Comparison of ENCODE assay signal across 17 cellular contexts in the genomic region with DNA sequence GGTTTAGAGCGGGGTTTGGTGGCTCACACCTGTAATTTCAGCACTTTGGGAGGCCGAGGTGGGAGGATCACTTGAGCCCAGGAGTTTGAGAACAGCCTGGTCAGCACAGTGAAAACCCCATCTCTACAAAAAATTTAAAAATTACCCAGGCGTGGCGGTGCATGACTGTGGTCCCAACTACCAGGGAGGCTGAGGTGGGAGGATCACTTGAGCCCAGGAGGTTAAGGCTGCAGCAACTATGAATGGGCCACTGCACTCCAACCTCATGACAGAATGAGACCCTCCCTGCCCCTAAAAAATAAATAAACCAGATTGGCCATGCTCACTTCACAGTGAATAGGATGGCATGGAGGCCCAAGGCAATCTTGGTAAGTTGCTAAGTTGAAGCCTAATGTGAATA.
DNase-seq lines count a peak whose midpoint lies in the region; ATAC-seq, FAIRE-seq and TF ChIP-seq lines count a peak whose summit lies in the region.
"Had no signal": no experiment of that assay in that cellular context is flagged by ENCODE, and none has a peak within 500 bp of the region (broad histone marks: within the 10 kb centered on the region; RNA-seq: fewer than 3 reads in every experiment).

No MANE protein-coding gene starts in this region.

- DNase-seq in HepG2 (ENCODE audit: low spot score): no peak
- no peak for DNase-seq in right lobe of liver
- DNase-seq in IMR-90: no peak
- DNase-seq in hepatocyte (ENCODE audit: low spot score): no peak
- DNase-seq in ureter (ENCODE audit: low spot score): peak; percentile 36
- no peak for DNase-seq in NCI-H2227 (lab: John Stamatoyannopoulos, UW; ENCODE audit: unreplicated experiment)
- DNase-seq in cerebellar nuclear complex (lab: John Stamatoyannopoulos, UW): no peak
- DNase-seq in breast epithelium (ENCODE audit: low spot score in 2 of 2): no peak
- DNase-seq: CD4-positive, CD25-positive, alpha-beta regulatory T cell; DMS 273 treated with DMSO at 0.1 percent for 48 hours; DMS79; HCEC 1CT; KBM-7 had no signal

- TF ChIP-seq CTCF in HepG2 (CRISPR knock-in tag; IDR thresholded peaks at IDR 0.05) (no peak), right lobe of liver (IDR thresholded peaks at IDR 0.05) (no peak), IMR-90 (conservative IDR thresholded peaks at IDR 0.05; ENCODE audit: low read depth, low read length) (no peak), hepatocyte (IDR thresholded peaks at IDR 0.05; ENCODE audit: poor library complexity) (no peak), breast epithelium (IDR thresholded peaks at IDR 0.05) (no peak)

- no peak overlapping the region for H3K4me3 ChIP-seq in HepG2 (replicated peaks in 1 of 3; ENCODE audit: insufficient read depth in 1 of 3, low read depth in 2 of 3, low read length in 3 of 3)
- no peak overlapping the region for H3K4me3 ChIP-seq in right lobe of liver
- H3K4me3 ChIP-seq in IMR-90 (ENCODE audit: insufficient read depth, low read depth, low read length): no peak overlapping the region
- no peak overlapping the region for H3K4me3 ChIP-seq in hepatocyte
- no peak overlapping the region for H3K4me3 ChIP-seq in breast epithelium
- H3K4me3 ChIP-seq: GM12878 had no signal

- no peak overlapping the region for H4K91ac ChIP-seq in IMR-90 (ENCODE audit: insufficient read depth, low read depth, low read length)

- CTCF ChIA-PET in HepG2 (lab: Yijun Ruan, JAX; ENCODE audit: low intra/inter-chr PET ratio, low total read pairs) (no interaction called here), IMR-90 (lab: Yijun Ruan, JAX) (no interaction called here)

- H3K79me1 ChIP-seq in IMR-90 (ENCODE audit: low read depth in 1 of 2, low read length in 2 of 2): no peaks in the 10 kb centered on the region

- no peak overlapping the region for H2BK20ac ChIP-seq in IMR-90 (ENCODE audit: low read depth, low read length)

- H3K9me2 ChIP-seq in hepatocyte (replicated peaks; ENCODE audit: insufficient read depth): no peaks in the 10 kb centered on the region

- no TSS peak for BruUV-seq in HepG2 (replicated peaks; lab: Mats Ljungman, UMichigan)
- BruUV-seq in IMR-90 (replicated peaks; lab: Mats Ljungman, UMichigan): no TSS peak

- POLR2A ChIA-PET in HepG2 (lab: Yijun Ruan, JAX): interaction anchor here (1.3 to 1.8 kb wide), 3 partner anchors 66 to 227 kb away, joined by 3 to 14 read pairs (median 4); no protein-coding TSS in a partner anchor
- POLR2A ChIA-PET in IMR-90 (lab: Charles Lee; ENCODE audit: unreplicated experiment): no interaction called here

- no peaks in the 10 kb centered on the region; a peak in 1 of 5 replicates for H3K27me3 ChIP-seq in HepG2 (ENCODE audit: control insufficient read depth in 1 of 2, insufficient read depth in 2 of 2, low read length in 2 of 2)
- no peaks in the 10 kb centered on the region for H3K27me3 ChIP-seq in right lobe of liver
- no peaks in the 10 kb centered on the region for H3K27me3 ChIP-seq in IMR-90 (ENCODE audit: control insufficient read depth, insufficient read depth, low read length)
- no peaks in the 10 kb centered on the region for H3K27me3 ChIP-seq in hepatocyte
- no peaks in the 10 kb centered on the region for H3K27me3 ChIP-seq in breast epithelium
- H3K27me3 ChIP-seq: BE2C had no signal

- H3K27ac ChIP-seq in HepG2 (ENCODE audit: extremely low read length, insufficient read depth, low read length): no peak overlapping the region
- no peak overlapping the region for H3K27ac ChIP-seq in right lobe of liver
- H3K27ac ChIP-seq in IMR-90 (ENCODE audit: insufficient read depth, low read length): no peak overlapping the region
- peak overlapping the region; percentile 77 for H3K27ac ChIP-seq in hepatocyte
- H3K27ac ChIP-seq in breast epithelium: no peak overlapping the region
- H3K27ac ChIP-seq: HL-60 had no signal

- no peak for TF ChIP-seq POLR2A in HepG2 (IDR thresholded peaks at IDR 0.05; ENCODE audit: insufficient read depth in 1 of 2, low read depth in 2 of 2, low read length in 2 of 2)
- TF ChIP-seq POLR2A in right lobe of liver (IDR thresholded peaks at IDR 0.05): no peak
- no peak for TF ChIP-seq POLR2A in IMR-90 (IDR thresholded peaks at IDR 0.05; ENCODE audit: low read depth, low read length)
- TF ChIP-seq POLR2A in breast epithelium (IDR thresholded peaks at IDR 0.05): no peak

- dilution Hi-C loops in IMR-90 (cut with HindIII; ENCODE audit: low sequenced_read_pairs, unreplicated experiment): no loop called here

- H3K4ac ChIP-seq in IMR-90 (ENCODE audit: low read depth, low read length): no peak overlapping the region

- H4K8ac ChIP-seq in IMR-90 (ENCODE audit: low read depth in 2 of 2, low read length in 2 of 2): no peak overlapping the region

- H3K79me2 ChIP-seq in HepG2 (ENCODE audit: insufficient read depth, low read length) (no peaks in the 10 kb centered on the region), hepatocyte (no peaks in the 10 kb centered on the region)

- no peak overlapping the region for H2AK9ac ChIP-seq in IMR-90 (replicated peaks; ENCODE audit: low read depth, low read length, poor library complexity)

- no peak overlapping the region for H3K9ac ChIP-seq in HepG2 (ENCODE audit: insufficient read depth, low read depth, low read length)
- no peak overlapping the region for H3K9ac ChIP-seq in IMR-90 (ENCODE audit: low read depth, low read length)

- intact Hi-C loops in HepG2 (cut with micrococcal nuclease; ENCODE audit: unreplicated experiment) (no loop called here), right lobe of liver (cut with DNase I) (no loop called here), IMR-90 (cut with micrococcal nuclease) (loop anchor here (10.0 kb wide), 1 partner anchor 321 kb away; no protein-coding TSS in a partner anchor), breast epithelium (cut with DNase I; ENCODE audit: low total_unique reads) (no loop called here)

- peaks cover 14% of the 10 kb centered on the region for H3K9me1 ChIP-seq in IMR-90 (ENCODE audit: insufficient read depth, low read length)

- H3K4me2 ChIP-seq in HepG2 (ENCODE audit: low read depth, low read length) (0 out of 2 replicates have a peak overlapping the region, but pooled peaks have one; percentile 72), IMR-90 (ENCODE audit: low read depth, low read length) (no peak overlapping the region), hepatocyte (no peak overlapping the region)

- no peak overlapping the region for H3K23ac ChIP-seq in IMR-90 (ENCODE audit: low read depth, low read length)

- H2AFZ ChIP-seq in HepG2 (ENCODE audit: low read length): no peak overlapping the region
- H2AFZ ChIP-seq in IMR-90 (replicated peaks; ENCODE audit: low read length, poor library complexity): no peak overlapping the region
- H2AFZ ChIP-seq in hepatocyte: no peak overlapping the region

- no peak overlapping the region for H2BK5ac ChIP-seq in IMR-90 (ENCODE audit: low read depth, low read length, poor library complexity, severe bottlenecking)

- in situ Hi-C loops in HepG2 (cut with HindIII; ENCODE audit: extremely low pct_ligation_motif_present, low pct_unique_long_range_greater_than_20kb) (no loop called here), IMR-90 (cut with MboI; ENCODE audit: low sequenced_read_pairs) (no loop called here)

- 93% methylated on average over 4 of the region's 4 CpGs for WGBS in HepG2 (ENCODE audit: low lambda C conversion rate)
- WGBS in right lobe of liver (ENCODE audit: insufficient coverage, low coverage, low lambda C conversion rate, missing lambda C conversion rate): 100% methylated on average over 2 of the region's 4 CpGs
- WGBS in IMR-90 (ENCODE audit: extremely low coverage in 2 of 2, insufficient read length in 1 of 2), 2 experiments: no CpG with 5 or more reads among the region's 4 CpGs
- 93% methylated on average over 4 of the region's 4 CpGs for WGBS in hepatocyte (ENCODE audit: low lambda C conversion rate, missing lambda C conversion rate)

- H3K36me3 ChIP-seq in HepG2 (replicated peaks in 1 of 2; ENCODE audit: control insufficient read depth in 1 of 2, insufficient read depth in 2 of 2, low read length in 2 of 2): no peaks in the 10 kb centered on the region
- no peaks in the 10 kb centered on the region for H3K36me3 ChIP-seq in right lobe of liver
- no peaks in the 10 kb centered on the region for H3K36me3 ChIP-seq in IMR-90 (ENCODE audit: control insufficient read depth, insufficient read depth, low read length)
- H3K36me3 ChIP-seq in hepatocyte (replicated peaks; ENCODE audit: insufficient read depth, low read depth): no peaks in the 10 kb centered on the region
- no peaks in the 10 kb centered on the region for H3K36me3 ChIP-seq in breast epithelium
- H3K36me3 ChIP-seq: BE2C had no signal

- no peak overlapping the region for H2AK5ac ChIP-seq in IMR-90 (ENCODE audit: low read depth, low read length)

- H4K5ac ChIP-seq in IMR-90 (ENCODE audit: low read depth, low read length): no peak overlapping the region

- H2BK120ac ChIP-seq in IMR-90 (ENCODE audit: low read depth, low read length): peak overlapping the region; percentile 69; the same call in 1 of the 2 replicates

- H3K9me3 ChIP-seq in HepG2 (ENCODE audit: low read length): no peaks in the 10 kb centered on the region
- H3K9me3 ChIP-seq in right lobe of liver: no peaks in the 10 kb centered on the region
- H3K9me3 ChIP-seq in IMR-90 (ENCODE audit: control insufficient read depth, insufficient read depth, low read length): no peaks in the 10 kb centered on the region
- H3K9me3 ChIP-seq in hepatocyte (ENCODE audit: low read depth): no peaks in the 10 kb centered on the region
- H3K9me3 ChIP-seq in breast epithelium: no peaks in the 10 kb centered on the region
- H3K9me3 ChIP-seq: BE2C had no signal

- H3K18ac ChIP-seq in IMR-90 (ENCODE audit: low read depth, low read length): no peak overlapping the region; the same call in 1 of the 2 replicates

- FAIRE-seq in HepG2 (lab: Jason Lieb, UNC): no peak
- FAIRE-seq: GM12878, GM19239 had no signal

- peaks cover 71% of the 10 kb centered on the region for H3K4me1 ChIP-seq in HepG2 (ENCODE audit: insufficient read depth, low read length)
- H3K4me1 ChIP-seq in right lobe of liver: peaks cover 0 to 15% (median 7%) of the 10 kb centered on the region in 4 donors
- H3K4me1 ChIP-seq in IMR-90 (ENCODE audit: control insufficient read depth, insufficient read depth, low read length): peaks cover 25% of the 10 kb centered on the region
- H3K4me1 ChIP-seq in hepatocyte (ENCODE audit: insufficient read depth): peaks cover 68% of the 10 kb centered on the region
- H3K4me1 ChIP-seq in breast epithelium: peaks cover 3 to 17% of the 10 kb centered on the region in 2 donors

- H3K14ac ChIP-seq in IMR-90 (replicated peaks; ENCODE audit: low read depth, low read length): no peak overlapping the region

- no peak overlapping the region; the same call in 2 of the 3 replicates for H2BK15ac ChIP-seq in IMR-90 (ENCODE audit: low read depth, low read length)

- H4K20me1 ChIP-seq in HepG2 (ENCODE audit: insufficient read depth, low read length) (no peaks in the 10 kb centered on the region), IMR-90 (ENCODE audit: insufficient read depth, low read length) (peaks cover 4% of the 10 kb centered on the region; the same call in 1 of the 2 replicates), hepatocyte (ENCODE audit: insufficient read depth, poor library complexity, severe bottlenecking) (no peaks in the 10 kb centered on the region)

- no peak overlapping the region for H3K56ac ChIP-seq in IMR-90 (ENCODE audit: extremely low read depth, insufficient read depth, low read length)

- TF ChIP-seq EP300 in HepG2 (IDR thresholded peaks at IDR 0.05; ENCODE audit: low read depth in 2 of 2, low read length in 2 of 2) (no peak), HepG2 (CRISPR knock-in tag; IDR thresholded peaks at IDR 0.05; ENCODE audit: borderline replicate concordance) (no peak)

- ATAC-seq in HepG2: no peak
- ATAC-seq in right lobe of liver: no peak
- no peak for ATAC-seq in IMR-90 (ENCODE audit: low read depth)
- ATAC-seq: GM12878 had no signal

- TF ChIP-seq RAD21 in HepG2 (CRISPR knock-in tag; IDR thresholded peaks at IDR 0.05) (no peak), IMR-90 (IDR thresholded peaks at IDR 0.05; ENCODE audit: low read length) (no peak)
